Comparison of ENCODE assay signal across 28 cellular contexts in genomic region chr13:109951491-109951890, GRCh38.
"Had no signal": no experiment of that assay in that cellular context is flagged by ENCODE, and none has a peak within 500 bp of the region (broad histone marks: within the 10 kb centered on the region; RNA-seq: fewer than 3 reads in every experiment).

No MANE protein-coding gene starts in this region.

- H3K4me3 ChIP-seq: prostate gland, right atrium auricular region, right lobe of liver, sigmoid colon, stomach, thoracic aorta, thyroid gland, tibial nerve, upper lobe of left lung, vagina had no signal

- H3K9me3 ChIP-seq: neutrophil, prostate gland, right atrium auricular region, right lobe of liver, sigmoid colon, thoracic aorta, thyroid gland, tibial nerve, upper lobe of left lung, vagina had no signal

- H3K36me3 Mint-ChIP-seq: naive thymus-derived CD8-positive, alpha-beta T cell; natural killer cell treated with Interleukin-12 subunit alpha and Interleukin-12 subunit beta and Interleukin-15 and Interleukin-18, amount 100 ng/mL, for 72 hours; stimulated activated effector memory CD8-positive, alpha-beta T cell treated with anti-CD3 and anti-CD28 coated beads, Interleukin-12 subunit alpha, Interleukin-12 subunit beta, amount 100 ng/mL, for 72 hours; stimulated activated naive B cell treated with anti-CD40 and anti-IgM and Interleukin-4, amounts not matched to agents 10 μg/mL and 1 μg/mL and 100 μg/mL, for 72 hours had no signal

- ATAC-seq: naive thymus-derived CD8-positive, alpha-beta T cell; natural killer cell treated with Interleukin-12 subunit alpha and Interleukin-12 subunit beta and Interleukin-15 and Interleukin-18, amount 100 ng/mL, for 72 hours; right lobe of liver; stimulated activated effector memory CD8-positive, alpha-beta T cell treated with anti-CD3 and anti-CD28 coated beads, Interleukin-12 subunit alpha, Interleukin-12 subunit beta, amount 100 ng/mL, for 72 hours; stimulated activated naive B cell treated with anti-CD40 and anti-IgM and Interleukin-4, amounts not matched to agents 10 μg/mL and 1 μg/mL and 100 μg/mL, for 72 hours had no signal

- H3K27ac Mint-ChIP-seq: natural killer cell treated with Interleukin-12 subunit alpha and Interleukin-12 subunit beta and Interleukin-15 and Interleukin-18, amount 100 ng/mL, for 72 hours; nephron progenitor cell; stimulated activated effector memory CD8-positive, alpha-beta T cell treated with anti-CD3 and anti-CD28 coated beads, Interleukin-12 subunit alpha, Interleukin-12 subunit beta, amount 100 ng/mL, for 72 hours; stimulated activated naive B cell treated with anti-CD40 and anti-IgM and Interleukin-4, amounts not matched to agents 10 μg/mL and 1 μg/mL and 100 μg/mL, for 72 hours; stimulated activated naive CD8-positive, alpha-beta T cell treated with anti-CD3 and anti-CD28 coated beads, Interleukin-15, Interleukin-2, amounts not matched to agents 100 ng/mL and 50 ng/mL, for 24 hours had no signal

- FAIRE-seq: small intestine, urothelium cell line had no signal

- H3K4me1 ChIP-seq: right atrium auricular region, right lobe of liver, stomach, tibial nerve, upper lobe of left lung, vagina had no signal

- H3K27me3 Mint-ChIP-seq: stimulated activated naive B cell treated with anti-CD40 and anti-IgM and Interleukin-4, amounts not matched to agents 10 μg/mL and 1 μg/mL and 100 μg/mL, for 72 hours; stimulated activated naive CD8-positive, alpha-beta T cell treated with anti-CD3 and anti-CD28 coated beads, Interleukin-15, Interleukin-2, amounts not matched to agents 100 ng/mL and 50 ng/mL, for 24 hours had no signal

- H3K4me3 Mint-ChIP-seq: naive thymus-derived CD8-positive, alpha-beta T cell; natural killer cell treated with Interleukin-12 subunit alpha and Interleukin-12 subunit beta and Interleukin-15 and Interleukin-18, amount 100 ng/mL, for 72 hours; nephron progenitor cell; neural crest cell; stimulated activated effector memory CD8-positive, alpha-beta T cell treated with anti-CD3 and anti-CD28 coated beads, Interleukin-12 subunit alpha, Interleukin-12 subunit beta, amount 100 ng/mL, for 72 hours; stimulated activated naive B cell treated with anti-CD40 and anti-IgM and Interleukin-4, amounts not matched to agents 10 μg/mL and 1 μg/mL and 100 μg/mL, for 72 hours; stimulated activated naive CD8-positive, alpha-beta T cell treated with anti-CD3 and anti-CD28 coated beads, Interleukin-15, Interleukin-2, amounts not matched to agents 100 ng/mL and 50 ng/mL, for 24 hours had no signal

- H3K4me1 Mint-ChIP-seq: nephron progenitor cell; stimulated activated effector memory CD8-positive, alpha-beta T cell treated with anti-CD3 and anti-CD28 coated beads, Interleukin-12 subunit alpha, Interleukin-12 subunit beta, amount 100 ng/mL, for 72 hours; stimulated activated naive B cell treated with anti-CD40 and anti-IgM and Interleukin-4, amounts not matched to agents 10 μg/mL and 1 μg/mL and 100 μg/mL, for 72 hours had no signal

- H3K9me3 Mint-ChIP-seq: nephron progenitor cell had no signal

- H3K27ac ChIP-seq: neutrophil, prostate gland, right atrium auricular region, right lobe of liver, sigmoid colon, stomach, thoracic aorta, thyroid gland, tibial nerve, upper lobe of left lung, vagina had no signal

- H3K27me3 ChIP-seq: neutrophil, right atrium auricular region, right lobe of liver, sigmoid colon, stomach, thyroid gland, tibial nerve, upper lobe of left lung, vagina had no signal

- DNase-seq: naive thymus-derived CD8-positive, alpha-beta T cell; nephron progenitor cell; nucleus accumbens; retina; right lobe of liver; sigmoid colon; small intestine; stimulated activated CD4-positive, alpha-beta T cell treated with anti-CD3 and anti-CD28 coated beads, Interleukin-15, amount 100 ng/mL, for 24 hours; stimulated activated CD4-positive, alpha-beta T cell treated with anti-CD3 and anti-CD28 coated beads, Interleukin-2, amount 100 ng/mL, for 24 hours; stimulated activated CD4-positive, alpha-beta T cell treated with anti-CD3 and anti-CD28 coated beads, Interleukin-2, amount 100 ng/mL, for 48 hours; stimulated activated CD4-positive, alpha-beta T cell treated with anti-CD3 and anti-CD28 coated beads, Interleukin-4, amount 100 ng/mL, for 24 hours; stimulated activated naive B cell treated with anti-CD40 and anti-IgM and Interleukin-4, amounts not matched to agents 10 μg/mL and 1 μg/mL and 100 μg/mL, for 72 hours; stimulated activated naive CD4-positive, alpha-beta T cell treated with Interleukin-2 at 50 U/mL for 16 hours; stomach; thyroid gland; trophoblast cell; upper lobe of left lung had no signal

- H3K36me3 ChIP-seq: neutrophil, prostate gland, right atrium auricular region, right lobe of liver, sigmoid colon, stomach, thoracic aorta, thyroid gland, tibial nerve, upper lobe of left lung, vagina had no signal
